ENCODE assay signal across 9 cellular contexts in the genomic region with DNA sequence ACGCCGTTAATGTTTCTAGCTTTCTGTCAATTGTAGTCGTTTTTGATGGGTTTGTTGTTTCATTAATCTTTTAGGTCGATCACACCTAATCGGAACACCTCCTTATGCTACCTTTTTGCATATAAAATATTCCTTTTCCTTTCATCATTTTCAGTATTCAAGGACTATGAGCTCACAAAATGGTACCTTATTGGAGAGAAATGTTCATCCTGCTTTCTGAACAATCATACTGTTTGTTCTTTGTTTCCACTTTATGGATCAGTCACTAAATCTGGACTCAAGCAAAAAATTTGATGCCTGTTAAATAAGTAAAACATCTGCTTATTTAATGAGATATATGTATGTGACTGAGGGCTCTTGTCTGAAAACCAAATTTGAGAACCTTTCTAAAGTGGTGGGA. TPM values are rescaled to one million over a fixed set of nuclear protein-coding genes. Genes with fewer than 3 reads are reported as not detected.
DNase-seq lines count a peak whose midpoint lies in the region; ATAC-seq, FAIRE-seq and TF ChIP-seq lines count a peak whose summit lies in the region.
"Had no signal": no experiment of that assay in that cellular context is flagged by ENCODE, and none has a peak within 500 bp of the region (broad histone marks: within the 10 kb centered on the region; RNA-seq: fewer than 3 reads in every experiment).

No MANE protein-coding gene starts in this region.

- in situ Hi-C loops in GM23248 (cut with MboI): no loop called here
- in situ Hi-C loops in GM13977 (cut with MboI; ENCODE audit: low pct_unique_long_range_greater_than_20kb, low sequenced_read_pairs, unreplicated experiment): no loop called here

- no peaks in the 10 kb centered on the region for H3K4me1 ChIP-seq in A549
- no peaks in the 10 kb centered on the region; the same call in none of the 2 replicates for H3K4me1 ChIP-seq in GM23248 (ENCODE audit: insufficient read depth)
- no peaks in the 10 kb centered on the region for H3K4me1 ChIP-seq in iPS DF 6.9 (ENCODE audit: control insufficient read depth, insufficient read depth, low read length)
- no peaks in the 10 kb centered on the region for H3K4me1 ChIP-seq in small intestine (ENCODE audit: control insufficient read depth in 2 of 2, insufficient read depth in 1 of 2, low read depth in 1 of 2, low read length in 1 of 2)

- no peak for TF ChIP-seq CTCF in A549 (IDR thresholded peaks at IDR 0.05)
- TF ChIP-seq CTCF in activated CD8-positive, alpha-beta T cell treated with anti-CD3 and anti-CD28 coated beads for 36 hours (IDR thresholded peaks at IDR 0.05): no peak
- TF ChIP-seq CTCF in GM13977 (IDR thresholded peaks at IDR 0.05; ENCODE audit: extremely low read depth, insufficient read depth, missing control alignments): no peak

- no peak for TF ChIP-seq POLR2A in A549 (IDR thresholded peaks at IDR 0.05; ENCODE audit: low read length)

- FAIRE-seq in A549 (lab: Jason Lieb, UNC) (no peak), small intestine (lab: Jason Lieb, UNC) (no peak)

- no peak for TF ChIP-seq RAD21 in A549 (conservative IDR thresholded peaks at IDR 0.05 in 1 of 2, IDR thresholded peaks at IDR 0.05 in 1 of 2)

- peak overlapping the region; percentile 86 for H3K4me2 ChIP-seq in A549
- H3K4me2 ChIP-seq in GM23248 (ENCODE audit: unreplicated experiment): peak overlapping the region; percentile 92

- POLR2A ChIA-PET in A549 (lab: Yijun Ruan, JAX): interaction anchor here (1.2 kb wide), 1 partner anchor 121 kb away, joined by 5 read pairs; no protein-coding TSS in a partner anchor
- POLR2A ChIA-PET in activated CD8-positive, alpha-beta T cell treated with anti-CD3 and anti-CD28 coated beads for 36 hours (lab: Charles Lee): interaction anchor here (0.6 to 2.5 kb wide), 11 partner anchors 8 to 702 kb away, joined by 3 to 10 read pairs (median 4); partner anchors contain the start of genes ZKSCAN7, ZNF501 and ZNF502

- no peak for TF ChIP-seq EP300 in A549 (IDR thresholded peaks at IDR 0.05)

- peaks cover 89% of the 10 kb centered on the region for H3K79me2 ChIP-seq in GM23248 (ENCODE audit: insufficient read depth)

- DNase-seq in A549 (ENCODE audit: low read depth in 1 of 2, low spot score in 1 of 2) (no peak), GM23248 (no peak), iPS DF 6.9 (ENCODE audit: low read depth, low spot score) (no peak), small intestine (no peak), GM13977 (ENCODE audit: low spot score) (no peak), islet precursor cell (no peak)
- no peak for DNase-seq in activated CD8-positive, alpha-beta T cell treated with anti-CD3 and anti-CD28 coated beads for 36 hours
- DNase-seq: lower lobe of right lung had no signal

- H3K9me2 ChIP-seq in GM23248 (ENCODE audit: insufficient read depth): no peaks in the 10 kb centered on the region

- H2AFZ ChIP-seq in GM23248: peak overlapping the region; percentile 98

- H3K4me1 Mint-ChIP-seq in activated CD8-positive, alpha-beta T cell treated with anti-CD3 and anti-CD28 coated beads for 36 hours (ENCODE audit: low read depth): peaks cover 20% of the 10 kb centered on the region

- 22% methylated on average over 5 of the region's 5 CpGs for WGBS in A549 (ENCODE audit: missing lambda C conversion rate)
- 28 to 34% methylated on average over 5 of the region's 5 CpGs for WGBS in GM23248 (ENCODE audit: low coverage in 1 of 2, low lambda C conversion rate in 2 of 2, missing lambda C conversion rate in 2 of 2), 2 experiments
- WGBS in iPS DF 6.9 (ENCODE audit: insufficient coverage, insufficient read length): no CpG with 5 or more reads among the region's 5 CpGs
- WGBS in small intestine, 3 donors: 28 to 38% (median 34%) methylated on average over 5 of the region's 5 CpGs

- H3K27ac ChIP-seq in A549 (peak overlapping the region; percentile 90 to 95), GM23248 (peak overlapping the region; percentile 20; the same call in 1 of the 2 replicates), iPS DF 6.9 (ENCODE audit: low read length) (no peak overlapping the region), small intestine (ENCODE audit: low read depth in 1 of 2, low read length in 1 of 2) (no peak overlapping the region)
- H3K27ac ChIP-seq: lower lobe of right lung had no signal

- peaks cover 17% of the 10 kb centered on the region for H3K9me3 Mint-ChIP-seq in activated CD8-positive, alpha-beta T cell treated with anti-CD3 and anti-CD28 coated beads for 36 hours

- peak overlapping the region; percentile 96 for H3K4me3 Mint-ChIP-seq in activated CD8-positive, alpha-beta T cell treated with anti-CD3 and anti-CD28 coated beads for 36 hours

- peaks cover 37% of the 10 kb centered on the region for H3K9me3 ChIP-seq in A549
- H3K9me3 ChIP-seq in GM23248 (ENCODE audit: low read depth): no peaks in the 10 kb centered on the region
- no peaks in the 10 kb centered on the region for H3K9me3 ChIP-seq in iPS DF 6.9 (ENCODE audit: control insufficient read depth, insufficient read depth, low read length)
- H3K9me3 ChIP-seq in small intestine (ENCODE audit: control insufficient read depth, low read depth): no peaks in the 10 kb centered on the region
- H3K9me3 ChIP-seq: lower lobe of right lung had no signal

- H3K36me3 ChIP-seq in GM23248 (ENCODE audit: low read depth) (peaks cover 3% of the 10 kb centered on the region; the same call in 1 of the 2 replicates), iPS DF 6.9 (ENCODE audit: control insufficient read depth, insufficient read depth, low read length) (no peaks in the 10 kb centered on the region; the same call in 1 of the 2 replicates), small intestine (ENCODE audit: control insufficient read depth in 2 of 2, insufficient read depth in 2 of 2, low read length in 2 of 2) (peaks cover 0 to 2% of the 10 kb centered on the region in 2 donors)
- H3K36me3 ChIP-seq: lower lobe of right lung had no signal

- H3K4me3 ChIP-seq in A549 (peak overlapping the region; percentile 82), GM23248 (peak overlapping the region; percentile 99), iPS DF 6.9 (ENCODE audit: low read length) (peak overlapping the region; percentile 93; the same call in 1 of the 2 replicates), small intestine (ENCODE audit: low read depth in 1 of 2, low read length in 2 of 2) (no peak overlapping the region)

- H3K27me3 ChIP-seq in GM23248 (replicated peaks; ENCODE audit: insufficient read depth) (no peaks in the 10 kb centered on the region), iPS DF 6.9 (ENCODE audit: control insufficient read depth, insufficient read depth, low read length) (no peaks in the 10 kb centered on the region), small intestine (ENCODE audit: control insufficient read depth in 2 of 2, insufficient read depth in 2 of 2, low read length in 2 of 2) (no peaks in the 10 kb centered on the region)

- H3F3A ChIP-seq in GM23248 (ENCODE audit: insufficient read depth): peaks cover 10% of the 10 kb centered on the region; the same call in 1 of the 2 replicates

- peaks cover 66% of the 10 kb centered on the region for H3K36me3 Mint-ChIP-seq in activated CD8-positive, alpha-beta T cell treated with anti-CD3 and anti-CD28 coated beads for 36 hours (ENCODE audit: low read depth)

- ATAC-seq in A549 (no peak), HG03442 (IDR thresholded peaks at IDR 0.05; ENCODE audit: unreplicated experiment) (no peak)
- no peak for ATAC-seq in activated CD8-positive, alpha-beta T cell treated with anti-CD3 and anti-CD28 coated beads for 36 hours

- CTCF ChIA-PET in A549 (lab: Yijun Ruan, JAX): interaction anchor here (0.6 kb wide), 1 partner anchor 151 kb away, joined by 3 read pairs; no protein-coding TSS in a partner anchor
- CTCF ChIA-PET in activated CD8-positive, alpha-beta T cell treated with anti-CD3 and anti-CD28 coated beads for 36 hours (lab: Charles Lee): interaction anchor here (2.0 to 2.5 kb wide), 2 partner anchors 10 to 152 kb away, joined by 7 to 9 read pairs; no protein-coding TSS in a partner anchor

- intact Hi-C loops in activated CD8-positive, alpha-beta T cell treated with anti-CD3 and anti-CD28 coated beads for 36 hours (cut with micrococcal nuclease): no loop called here

- no peaks in the 10 kb centered on the region for H3K27me3 Mint-ChIP-seq in activated CD8-positive, alpha-beta T cell treated with anti-CD3 and anti-CD28 coated beads for 36 hours

- H4K20me1 ChIP-seq in GM23248 (ENCODE audit: insufficient read depth): no peaks in the 10 kb centered on the region

- peak overlapping the region; percentile 92 for H3K9ac ChIP-seq in GM23248

- H3K27ac Mint-ChIP-seq in activated CD8-positive, alpha-beta T cell treated with anti-CD3 and anti-CD28 coated beads for 36 hours: peak overlapping the region; percentile 92

RNA-seq across cellular contexts. Expression of gene KIF15, which starts 1.1 kb away (rescaled TPM):
- polyA plus RNA-seq in A549 (2011; rRNA removed) (6.8 and 13.5 TPM in 2 replicates), A549 (2017; fragmentation: RNase III; extraction: RNeasy Plus Mini Kit Qiagen cat#74134 plus additional on column Dnase treatment) (7.7 to 8.7 TPM (median 8.4 TPM) in 3 replicates), GM23248 (2016; fragmentation: Nextera tagmentation; extraction: Ambion mirVana) (2.9 and 3.3 TPM in 2 replicates), small intestine (10 to 100 TPM in 1 of 3 donors, 1 to 10 TPM in 1, under 1 TPM in 1; 0.54 to 11.1 (median 1.6) TPM)
- polyA plus RNA-seq in A549 (2012; cell fraction: cytosol; rRNA removed): 2.0 and 2.4 TPM in 2 replicates
- 1.6 and 1.9 TPM in 2 replicates for polyA plus RNA-seq in A549 (2012; cell fraction: nucleus; rRNA removed)
- 5.1 and 5.6 TPM in 2 replicates for polyA minus RNA-seq in A549 (2011; rRNA and poly(A)+ RNA removed)
- total RNA-seq in GM23248 (2014; rRNA removed; shearing (Covaris generic)): 3.3 and 3.9 TPM in 2 replicates
- 10 to 100 TPM; 38.1 to 41.9 TPM for total RNA-seq in activated CD8-positive, alpha-beta T cell treated with anti-CD3 and anti-CD28 coated beads for 36 hours

RNA-seq across cellular contexts. Expression of gene KIAA1143, which starts 1.3 kb away (rescaled TPM):
- polyA plus RNA-seq in A549 (2011; rRNA removed) (13.3 and 16.6 TPM in 2 replicates), A549 (2017; fragmentation: RNase III; extraction: RNeasy Plus Mini Kit Qiagen cat#74134 plus additional on column Dnase treatment) (10.1 to 10.8 TPM (median 10.6 TPM) in 3 replicates), GM23248 (2016; fragmentation: Nextera tagmentation; extraction: Ambion mirVana) (21.8 and 23.5 TPM in 2 replicates), small intestine (10 to 100 TPM in 1 of 3 donors, 1 to 10 TPM in 2; 6.7 to 13.9 (median 6.8) TPM)
- 3.0 and 3.2 TPM in 2 replicates for polyA plus RNA-seq in A549 (2012; cell fraction: cytosol; rRNA removed)
- polyA plus RNA-seq in A549 (2012; cell fraction: nucleus; rRNA removed): 1.2 and 2.7 TPM in 2 replicates
- polyA minus RNA-seq in A549 (2011; rRNA and poly(A)+ RNA removed): 9.4 and 10.6 TPM in 2 replicates
- total RNA-seq in GM23248 (2014; rRNA removed; shearing (Covaris generic)): 24.3 and 25.0 TPM in 2 replicates
- 10 to 100 TPM; 36.6 to 39.1 TPM for total RNA-seq in activated CD8-positive, alpha-beta T cell treated with anti-CD3 and anti-CD28 coated beads for 36 hours

RNA-seq across cellular contexts. Expression of gene ZNF501, which starts 33.3 kb away (rescaled TPM):
- polyA plus RNA-seq in A549 (2011; rRNA removed) (0.03 TPM in 1 of 2 replicates, not detected in the other), A549 (2017; fragmentation: RNase III; extraction: RNeasy Plus Mini Kit Qiagen cat#74134 plus additional on column Dnase treatment) (0.03 to 0.09 TPM in 2 of 3 replicates, not detected in the other), GM23248 (2016; fragmentation: Nextera tagmentation; extraction: Ambion mirVana) (3.8 and 5.1 TPM in 2 replicates), small intestine (1 to 10 TPM in 2 of 3 donors, under 1 TPM in 1; 0.89 to 1.6 (median 1.4) TPM)
- polyA plus RNA-seq in A549 (2012; cell fraction: cytosol; rRNA removed): not detected in 2 replicates
- polyA plus RNA-seq in A549 (2012; cell fraction: nucleus; rRNA removed): not detected in 2 replicates
- polyA minus RNA-seq in A549 (2011; rRNA and poly(A)+ RNA removed): 0.21 TPM in 1 of 2 replicates, not detected in the other
- 5.4 and 9.0 TPM in 2 replicates for total RNA-seq in GM23248 (2014; rRNA removed; shearing (Covaris generic))
- 1 to 10 TPM; 2.7 to 3.2 TPM for total RNA-seq in activated CD8-positive, alpha-beta T cell treated with anti-CD3 and anti-CD28 coated beads for 36 hours

RNA-seq across cellular contexts. Expression of gene ZNF502, which starts 50.2 kb away (rescaled TPM):
- polyA plus RNA-seq in A549 (2011; rRNA removed) (3.3 TPM in 2 replicates), A549 (2017; fragmentation: RNase III; extraction: RNeasy Plus Mini Kit Qiagen cat#74134 plus additional on column Dnase treatment) (1.5 to 1.8 TPM (median 1.7 TPM) in 3 replicates), GM23248 (2016; fragmentation: Nextera tagmentation; extraction: Ambion mirVana) (2.4 and 2.9 TPM in 2 replicates), small intestine (1 to 10 TPM; 1.3 to 2.2 (median 1.4) TPM)
- 0.74 and 0.75 TPM in 2 replicates for polyA plus RNA-seq in A549 (2012; cell fraction: cytosol; rRNA removed)
- polyA plus RNA-seq in A549 (2012; cell fraction: nucleus; rRNA removed): 0.70 and 0.75 TPM in 2 replicates
- polyA minus RNA-seq in A549 (2011; rRNA and poly(A)+ RNA removed): 1.4 and 2.1 TPM in 2 replicates
- total RNA-seq in GM23248 (2014; rRNA removed; shearing (Covaris generic)): 3.8 and 4.3 TPM in 2 replicates
- 1 to 10 TPM; 2.0 to 2.3 TPM for total RNA-seq in activated CD8-positive, alpha-beta T cell treated with anti-CD3 and anti-CD28 coated beads for 36 hours

Comparison
In these comparisons a context has a peak if more than half of its experiments do, and no peak if none do; other contexts are left out.
1. H3K27ac ChIP-seq: peak in A549 (2 of 2) and GM23248 (single experiment); none in iPS DF 6.9 (single experiment) and small intestine (0 of 2).
2. H3K4me3 ChIP-seq: peak in A549 (single experiment), GM23248 (single experiment) and iPS DF 6.9 (single experiment); none in small intestine (0 of 2).